10 cellular contexts compared by ENCODE assay signal in genomic region chrX:22950278-22951266, GRCh38. TPM values are rescaled to one million over a fixed set of nuclear protein-coding genes. Genes with fewer than 3 reads are reported as not detected.
DNase-seq lines count a peak whose midpoint lies in the region; ATAC-seq and TF ChIP-seq lines count a peak whose summit lies in the region.
"Had no signal": no experiment of that assay in that cellular context is flagged by ENCODE, and none has a peak within 500 bp of the region (broad histone marks: within the 10 kb centered on the region; RNA-seq: fewer than 3 reads in every experiment).

No MANE protein-coding gene starts in this region.

- CTCF ChIA-PET in SK-N-SH (lab: Yijun Ruan, JAX) = no interaction called here

- POLR2A ChIA-PET in SK-N-SH (lab: Yijun Ruan, JAX) = no interaction called here

- no peak for DNase-seq in SK-N-SH
- DNase-seq in fibroblast of peridontal ligament (ENCODE audit: extremely low read depth) = peak; percentile 88
- DNase-seq in stromal cell of bone marrow (ENCODE audit: low read depth) = peak; percentile 80
- DNase-seq in SHP77 treated with DMSO at 0.1 percent for 48 hours (lab: John Stamatoyannopoulos, UW) = no peak
- DNase-seq in UCSD-AML1 (lab: John Stamatoyannopoulos, UW; ENCODE audit: unreplicated experiment) = no peak
- no peak for DNase-seq in SIG-M5 (lab: John Stamatoyannopoulos, UW)
- DNase-seq: NCI-H1417 treated with DMSO at 0.1 percent for 48 hours had no signal

- TF ChIP-seq CTCF in SK-N-SH (IDR thresholded peaks at IDR 0.05) = no peak

- H3K4me3 ChIP-seq in SK-N-SH (ENCODE audit: low read depth in 2 of 2, low read length in 1 of 2) = no peak overlapping the region
- H3K4me3 ChIP-seq: prostate gland had no signal

- no peaks in the 10 kb centered on the region for H3K36me3 ChIP-seq in SK-N-SH (replicated peaks in 1 of 2; ENCODE audit: control insufficient read depth in 1 of 2, insufficient read depth in 2 of 2, low read length in 1 of 2)
- H3K36me3 ChIP-seq: prostate gland had no signal

- ATAC-seq in GM21786 (IDR thresholded peaks at IDR 0.05; ENCODE audit: unreplicated experiment) (peak; percentile 70), HG02840 (IDR thresholded peaks at IDR 0.05; ENCODE audit: low FRiP score, unreplicated experiment) (no peak)

- H3F3A ChIP-seq in SK-N-SH (replicated peaks; ENCODE audit: insufficient read depth) = no peaks in the 10 kb centered on the region

- no peak overlapping the region for H3K9ac ChIP-seq in SK-N-SH

- H3K27me3 ChIP-seq in SK-N-SH (ENCODE audit: insufficient read depth) = no peaks in the 10 kb centered on the region

- no peak for TF ChIP-seq RAD21 in SK-N-SH (IDR thresholded peaks at IDR 0.05; ENCODE audit: low read length)

- H3K4me2 ChIP-seq in SK-N-SH = no peak overlapping the region

- H3K4me1 ChIP-seq in SK-N-SH (ENCODE audit: control insufficient read depth in 1 of 2, insufficient read depth in 2 of 2, low read depth in 1 of 2, low read length in 1 of 2) = peaks cover 0 to 18% of the 10 kb centered on the region in 2 experiments; a peak in 2 of 4 replicates
- H3K4me1 ChIP-seq: prostate gland had no signal

- no peaks in the 10 kb centered on the region for H3K9me2 ChIP-seq in SK-N-SH

- TF ChIP-seq EP300 in SK-N-SH (IDR thresholded peaks at IDR 0.05; ENCODE audit: borderline replicate concordance in 1 of 2, low read depth in 1 of 2, low read length in 1 of 2) = no peak; a peak in 1 of 4 replicates

- no peak overlapping the region for H3K27ac ChIP-seq in SK-N-SH (ENCODE audit: low read depth in 2 of 2, low read length in 1 of 2)
- H3K27ac ChIP-seq: prostate gland had no signal

- H2AFZ ChIP-seq in SK-N-SH (ENCODE audit: low read depth) = no peak overlapping the region

- 29% methylated on average over 5 of the region's 5 CpGs for WGBS in SK-N-SH (ENCODE audit: low lambda C conversion rate)

- no peaks in the 10 kb centered on the region for H4K20me1 ChIP-seq in SK-N-SH (ENCODE audit: insufficient read depth)

- H3K79me2 ChIP-seq in SK-N-SH (ENCODE audit: insufficient read depth) = no peaks in the 10 kb centered on the region

- no peaks in the 10 kb centered on the region for H3K9me3 ChIP-seq in SK-N-SH
- H3K9me3 ChIP-seq: prostate gland had no signal

TF ChIP-seq in SK-N-SH, 30 proteins besides CTCF, POLR2A, EP300 and RAD21 (continues in another document):
- TF ChIP-seq IRF3 (IDR thresholded peaks at IDR 0.05; ENCODE audit: low read depth, low read length) (no peak), FOSL2 (IDR thresholded peaks at IDR 0.05; ENCODE audit: borderline replicate concordance, low read depth) (no peak; the same call in 1 of the 2 replicates), RFX5 (IDR thresholded peaks at IDR 0.05; ENCODE audit: low read length) (no peak), USF1 (IDR thresholded peaks at IDR 0.05; ENCODE audit: borderline replicate concordance, low read depth) (no peak), RCOR1 (IDR thresholded peaks at IDR 0.05; ENCODE audit: low read length) (no peak), FOXJ3 (CRISPR knock-in tag; IDR thresholded peaks at IDR 0.05) (no peak), PBX3 (IDR thresholded peaks at IDR 0.05) (no peak), EZH2phosphoT487 (IDR thresholded peaks at IDR 0.05; ENCODE audit: borderline replicate concordance, low read depth) (no peak), GABPA (IDR thresholded peaks at IDR 0.05; ENCODE audit: low read depth) (no peak), CHD2 (IDR thresholded peaks at IDR 0.05; ENCODE audit: low read length, partially characterized antibody) (no peak), POLR2AphosphoS5 (IDR thresholded peaks at IDR 0.05; ENCODE audit: low read depth, low read length) (no peak), RXRA (IDR thresholded peaks at IDR 0.05; ENCODE audit: borderline replicate concordance, low read depth) (no peak), JUND (IDR thresholded peaks at IDR 0.05) (peak; percentile 34), FOXM1 (IDR thresholded peaks at IDR 0.05; ENCODE audit: low read depth) (no peak), YY1 (IDR thresholded peaks at IDR 0.05; ENCODE audit: low read depth) (no peak), REST (IDR thresholded peaks at IDR 0.05; ENCODE audit: low read depth, low read length) (no peak), TEAD4 (IDR thresholded peaks at IDR 0.05; ENCODE audit: borderline replicate concordance, insufficient read depth) (0 out of 2 replicates have a peak, but pooled peaks have one; percentile 13), NFIC (IDR thresholded peaks at IDR 0.05; ENCODE audit: borderline replicate concordance) (peak; percentile 40; the same call in 1 of the 2 replicates), TAF1 (IDR thresholded peaks at IDR 0.05; ENCODE audit: borderline replicate concordance, low read depth, low read length) (no peak), MXI1 (IDR thresholded peaks at IDR 0.05; ENCODE audit: low read depth, low read length) (no peak), GATA2 (CRISPR knock-in tag; IDR thresholded peaks at IDR 0.05) (no peak), SIN3A (IDR thresholded peaks at IDR 0.05; ENCODE audit: borderline replicate concordance, low read depth, low read length) (no peak), MEF2A (IDR thresholded peaks at IDR 0.05; ENCODE audit: borderline replicate concordance, low read depth) (no peak), MAX (IDR thresholded peaks at IDR 0.05; ENCODE audit: low read depth) (peak; percentile 30; the same call in 1 of the 2 replicates), TCF12 (IDR thresholded peaks at IDR 0.05) (peak; percentile 26; the same call in 1 of the 2 replicates)

RNA-seq across cellular contexts. Expression of gene DDX53, which starts 49.2 kb away (rescaled TPM):
- 0.18 and 0.23 TPM in 2 replicates for polyA plus RNA-seq in SK-N-SH (2012; rRNA removed)
- polyA plus RNA-seq in SK-N-SH (2012; cell fraction: cytosol; rRNA removed) = 0.30 and 0.31 TPM in 2 replicates
- 0.06 and 0.13 TPM in 2 replicates for polyA plus RNA-seq in SK-N-SH (2012; cell fraction: nucleus; rRNA removed)

Comparison
In these comparisons a context has a peak if more than half of its experiments do, and no peak if none do; other contexts are left out.
1. DNase-seq: peak in fibroblast of peridontal ligament (single experiment) and stromal cell of bone marrow (single experiment); none in SK-N-SH (single experiment), SHP77 treated with DMSO at 0.1 percent for 48 hours (single experiment), UCSD-AML1 (single experiment) and SIG-M5 (single experiment).